6 cellular contexts compared by ENCODE assay signal in the genomic region with DNA sequence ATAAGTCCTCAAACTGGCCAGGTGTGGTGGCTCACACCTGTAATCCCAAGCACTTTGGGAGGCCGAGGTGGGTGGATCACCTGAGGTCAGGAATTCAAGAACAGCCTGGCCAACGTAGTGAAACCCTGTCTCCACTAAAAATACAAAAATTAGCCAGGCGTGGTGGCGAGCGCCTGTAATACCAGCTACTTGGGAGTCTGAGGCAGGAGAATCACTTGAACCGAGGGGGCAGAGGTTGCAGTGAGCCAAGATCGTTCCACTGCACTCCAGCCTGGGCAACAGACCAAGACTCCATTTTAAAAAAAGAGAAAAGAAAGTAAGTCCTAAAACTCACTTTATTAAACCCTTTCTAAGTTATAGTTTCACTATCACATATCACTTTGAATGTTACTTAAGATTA. TPM values are rescaled to one million over a fixed set of nuclear protein-coding genes. Genes with fewer than 3 reads are reported as not detected.
DNase-seq lines count a peak whose midpoint lies in the region; ATAC-seq and TF ChIP-seq lines count a peak whose summit lies in the region.
"Not testable (repeated sequence)": the region's sequence is repeated elsewhere in the genome, so short reads cannot be mapped to it uniquely, and the experiment has no call there.

No MANE protein-coding gene starts in this region.

- not testable (repeated sequence) for H3K4me1 Mint-ChIP-seq in T-helper 17 cell, natural killer cell
- H3K4me1 Mint-ChIP-seq in activated T-cell treated with anti-CD3 and anti-CD28 coated beads, Interleukin-2, amount 50 U/mL, for 24 hours (ENCODE audit: low read depth): peaks cover 37% of the 10 kb centered on the region
- peaks cover 34% of the 10 kb centered on the region for H3K4me1 Mint-ChIP-seq in activated T-helper 2 cell treated with anti-CD3 and anti-CD28 coated beads, Interferon-gamma antibody, Interleukin-2, Interleukin-4, amounts not matched to agents 10 μg/mL and 5 μg/mL and 100 μg/mL, durations not matched to agents 14 hours and 24 hours and 36 hours (ENCODE audit: low read depth)

- not testable (repeated sequence) for H3K4me3 Mint-ChIP-seq in T-helper 17 cell; activated T-cell treated with anti-CD3 and anti-CD28 coated beads, Interleukin-2, amount 50 U/mL, for 24 hours; activated T-helper 2 cell treated with anti-CD3 and anti-CD28 coated beads, Interferon-gamma antibody, Interleukin-2, Interleukin-4, amounts not matched to agents 10 μg/mL and 5 μg/mL and 100 μg/mL, durations not matched to agents 14 hours and 24 hours and 36 hours (ENCODE audit: low read depth); natural killer cell

- H3K36me3 ChIP-seq in hepatocyte (replicated peaks; ENCODE audit: insufficient read depth, low read depth); thyroid gland: not testable (repeated sequence)

- TF ChIP-seq POLR2A in thyroid gland (IDR thresholded peaks at IDR 0.05): not testable (repeated sequence)

- not testable (repeated sequence) for H3K4me2 ChIP-seq in hepatocyte

- not testable (repeated sequence) for H3K36me3 Mint-ChIP-seq in T-helper 17 cell (ENCODE audit: low read depth); natural killer cell
- H3K36me3 Mint-ChIP-seq in activated T-cell treated with anti-CD3 and anti-CD28 coated beads, Interleukin-2, amount 50 U/mL, for 24 hours (ENCODE audit: low read depth): peaks cover 39% of the 10 kb centered on the region
- H3K36me3 Mint-ChIP-seq in activated T-helper 2 cell treated with anti-CD3 and anti-CD28 coated beads, Interferon-gamma antibody, Interleukin-2, Interleukin-4, amounts not matched to agents 10 μg/mL and 5 μg/mL and 100 μg/mL, durations not matched to agents 14 hours and 24 hours and 36 hours (ENCODE audit: low read depth): peaks cover 53% of the 10 kb centered on the region

- H3K27me3 ChIP-seq in hepatocyte, thyroid gland: not testable (repeated sequence)

- not testable (repeated sequence) for H3K9me3 ChIP-seq in T-helper 17 cell (ENCODE audit: control insufficient read depth, low read length, poor library complexity, severe bottlenecking); hepatocyte (ENCODE audit: low read depth); thyroid gland

- ATAC-seq in T-helper 17 cell, natural killer cell: not testable (repeated sequence)

- not testable (repeated sequence) for DNase-seq in T-helper 17 cell; activated T-cell treated with anti-CD3 and anti-CD28 coated beads, Interleukin-2, amount 50 U/mL, for 24 hours; activated T-helper 2 cell treated with anti-CD3 and anti-CD28 coated beads, Interferon-gamma antibody, Interleukin-2, Interleukin-4, amounts not matched to agents 10 μg/mL and 5 μg/mL and 100 μg/mL, durations not matched to agents 14 hours and 24 hours and 36 hours (ENCODE audit: low spot score); hepatocyte (ENCODE audit: low spot score); natural killer cell
- peak; percentile 41 to 53 for DNase-seq in thyroid gland

- H3K9me2 ChIP-seq in hepatocyte (replicated peaks; ENCODE audit: insufficient read depth): not testable (repeated sequence)

- not testable (repeated sequence) for H3K79me2 ChIP-seq in hepatocyte

- H3K9me3 Mint-ChIP-seq in activated T-cell treated with anti-CD3 and anti-CD28 coated beads, Interleukin-2, amount 50 U/mL, for 24 hours; activated T-helper 2 cell treated with anti-CD3 and anti-CD28 coated beads, Interferon-gamma antibody, Interleukin-2, Interleukin-4, amounts not matched to agents 10 μg/mL and 5 μg/mL and 100 μg/mL, durations not matched to agents 14 hours and 24 hours and 36 hours; natural killer cell: not testable (repeated sequence)

- not testable (repeated sequence) for H2AFZ ChIP-seq in hepatocyte

- H3K27ac Mint-ChIP-seq in T-helper 17 cell (peak overlapping the region; percentile 65), natural killer cell (peak overlapping the region; percentile 52 to 62)
- peak overlapping the region; percentile 57 for H3K27ac Mint-ChIP-seq in activated T-cell treated with anti-CD3 and anti-CD28 coated beads, Interleukin-2, amount 50 U/mL, for 24 hours
- H3K27ac Mint-ChIP-seq in activated T-helper 2 cell treated with anti-CD3 and anti-CD28 coated beads, Interferon-gamma antibody, Interleukin-2, Interleukin-4, amounts not matched to agents 10 μg/mL and 5 μg/mL and 100 μg/mL, durations not matched to agents 14 hours and 24 hours and 36 hours: peak overlapping the region; percentile 35

- H3K4me3 ChIP-seq in hepatocyte; thyroid gland (replicated peaks in 1 of 3): not testable (repeated sequence)

- WGBS in hepatocyte (ENCODE audit: low lambda C conversion rate, missing lambda C conversion rate): 87% methylated on average over 7 of the region's 7 CpGs
- 67% methylated on average over 7 of the region's 7 CpGs for WGBS in thyroid gland, 2 donors

- not testable (repeated sequence) for H3K27me3 Mint-ChIP-seq in T-helper 17 cell; activated T-cell treated with anti-CD3 and anti-CD28 coated beads, Interleukin-2, amount 50 U/mL, for 24 hours; activated T-helper 2 cell treated with anti-CD3 and anti-CD28 coated beads, Interferon-gamma antibody, Interleukin-2, Interleukin-4, amounts not matched to agents 10 μg/mL and 5 μg/mL and 100 μg/mL, durations not matched to agents 14 hours and 24 hours and 36 hours (ENCODE audit: low read depth); natural killer cell (ENCODE audit: low read depth in 2 of 2)

- intact Hi-C loops in activated T-helper 2 cell treated with anti-CD3 and anti-CD28 coated beads, Interferon-gamma antibody, Interleukin-2, Interleukin-4, amounts not matched to agents 10 μg/mL and 5 μg/mL and 100 μg/mL, durations not matched to agents 14 hours and 24 hours and 36 hours (cut with micrococcal nuclease); natural killer cell (cut with micrococcal nuclease); thyroid gland (cut with DNase I): not testable (repeated sequence)

- H3K4me1 ChIP-seq in hepatocyte (ENCODE audit: insufficient read depth) (peaks cover 13% of the 10 kb centered on the region), thyroid gland (peaks cover 5 to 26% of the 10 kb centered on the region in 2 donors)

- H4K20me1 ChIP-seq in hepatocyte (ENCODE audit: insufficient read depth, poor library complexity, severe bottlenecking): not testable (repeated sequence)

- not testable (repeated sequence) for TF ChIP-seq CTCF in hepatocyte (IDR thresholded peaks at IDR 0.05; ENCODE audit: poor library complexity); natural killer cell (IDR thresholded peaks at IDR 0.05); thyroid gland (IDR thresholded peaks at IDR 0.05)

- peak overlapping the region; percentile 12 for H3K27ac ChIP-seq in hepatocyte
- H3K27ac ChIP-seq in thyroid gland: peak overlapping the region; percentile 71 to 89 (median 81)

RNA-seq across cellular contexts. Expression of gene ERMP1, which starts 32.5 kb away (rescaled TPM):
- 10 to 100 TPM; 10.5 to 11.3 TPM for total RNA-seq in T-helper 17 cell
- total RNA-seq in activated T-helper 2 cell treated with anti-CD3 and anti-CD28 coated beads, Interferon-gamma antibody, Interleukin-2, Interleukin-4, amounts not matched to agents 10 μg/mL and 5 μg/mL and 100 μg/mL, durations not matched to agents 14 hours and 24 hours and 36 hours: 21.1 and 25.3 TPM in 2 replicates
- total RNA-seq in hepatocyte: 22.4 and 23.6 TPM in 2 replicates
- 9.2 and 15.9 TPM in 2 replicates for polyA plus RNA-seq in hepatocyte
- total RNA-seq in natural killer cell: 10 to 100 TPM; 24.7 to 52.0 (median 29.3) TPM
- 10 to 100 TPM; 68.3 to 79.5 (median 75.2) TPM for total RNA-seq in thyroid gland
